1 cellular context compared by ENCODE assay signal in genomic region chr7:116210345-116211005, GRCh38.
TF ChIP-seq lines count a peak whose summit lies in the region.

TES (plus strand) TSS chr7:116210539; CDS start chr7:116210708, 169 bp downstream.

TF ChIP-seq in GM12878, 131 proteins besides CTCF, POLR2A, EP300 and RAD21 (continued from another document):
- TF ChIP-seq, protein P1, sequence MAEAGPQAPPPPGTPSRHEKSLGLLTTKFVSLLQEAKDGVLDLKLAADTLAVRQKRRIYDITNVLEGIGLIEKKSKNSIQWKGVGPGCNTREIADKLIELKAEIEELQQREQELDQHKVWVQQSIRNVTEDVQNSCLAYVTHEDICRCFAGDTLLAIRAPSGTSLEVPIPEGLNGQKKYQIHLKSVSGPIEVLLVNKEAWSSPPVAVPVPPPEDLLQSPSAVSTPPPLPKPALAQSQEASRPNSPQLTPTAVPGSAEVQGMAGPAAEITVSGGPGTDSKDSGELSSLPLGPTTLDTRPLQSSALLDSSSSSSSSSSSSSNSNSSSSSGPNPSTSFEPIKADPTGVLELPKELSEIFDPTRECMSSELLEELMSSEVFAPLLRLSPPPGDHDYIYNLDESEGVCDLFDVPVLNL (IDR thresholded peaks at IDR 0.05; ENCODE audit: low read depth, low read length) = peak; percentile 21; the same call in 1 of the 2 replicates
- TF ChIP-seq TCF3 (IDR thresholded peaks at IDR 0.05; ENCODE audit: borderline replicate concordance, insufficient read depth, low read depth, low read length) = 0 out of 2 replicates have a peak, but pooled peaks have one; percentile 31
- peak; percentile 26 for TF ChIP-seq FOS (IDR thresholded peaks at IDR 0.05; ENCODE audit: borderline replicate concordance, extremely low read depth, insufficient read length)
- TF ChIP-seq DPF2 (IDR thresholded peaks at IDR 0.05) = peak; percentile 62; the same call in 1 of the 2 replicates
- peak; percentile 59; the same call in 1 of the 2 replicates for TF ChIP-seq NR2F1 (conservative IDR thresholded peaks at IDR 0.05)
- TF ChIP-seq NKRF (conservative IDR thresholded peaks at IDR 0.05) = peak; percentile 47; the same call in 1 of the 2 replicates
- peak; percentile 67; the same call in 1 of the 2 replicates for TF ChIP-seq GABPA (IDR thresholded peaks at IDR 0.05; ENCODE audit: low read depth)
- TF ChIP-seq KDM1A (IDR thresholded peaks at IDR 0.05; ENCODE audit: borderline replicate concordance) = no peak
- TF ChIP-seq BCL11A (IDR thresholded peaks at IDR 0.05; ENCODE audit: low read depth, low read length) = no peak
- 0 out of 2 replicates have a peak, but pooled peaks have one; percentile 4 for TF ChIP-seq SIN3A (IDR thresholded peaks at IDR 0.05; ENCODE audit: low read depth, low read length)
- peak; percentile 70 for TF ChIP-seq ZBTB11 (CRISPR knock-in tag; IDR thresholded peaks at IDR 0.05)
- TF ChIP-seq JUND (IDR thresholded peaks at IDR 0.05; ENCODE audit: low read depth, low read length) = 0 out of 2 replicates have a peak, but pooled peaks have one; percentile 14
- peak; percentile 96 for TF ChIP-seq IKZF1 (conservative IDR thresholded peaks at IDR 0.05)
- TF ChIP-seq ZNF217 (IDR thresholded peaks at IDR 0.05) = peak; percentile 54; the same call in 1 of the 2 replicates
- peak; percentile 74 for TF ChIP-seq SP1 (IDR thresholded peaks at IDR 0.05; ENCODE audit: low read depth, low read length)
- TF ChIP-seq STAT1 (conservative IDR thresholded peaks at IDR 0.05) = 0 out of 2 replicates have a peak, but pooled peaks have one; percentile 59
- TF ChIP-seq RFX5 (IDR thresholded peaks at IDR 0.05; ENCODE audit: low read depth, low read length) = peak; percentile 72; the same call in 1 of the 2 replicates
- no peak for TF ChIP-seq JUNB (IDR thresholded peaks at IDR 0.05)
- peak in 1 of 2 experiments; percentile 56; a peak in 2 of 4 replicates for TF ChIP-seq BHLHE40 (IDR thresholded peaks at IDR 0.05; ENCODE audit: borderline replicate concordance in 1 of 2, low read depth in 2 of 2, low read length in 1 of 2)
- TF ChIP-seq RBBP5 (conservative IDR thresholded peaks at IDR 0.05) = 0 out of 2 replicates have a peak, but pooled peaks have one; percentile 43
- TF ChIP-seq KLF5 (IDR thresholded peaks at IDR 0.05; ENCODE audit: partially characterized antibody) = peak; percentile 44
- no peak for TF ChIP-seq RUNX3 (IDR thresholded peaks at IDR 0.05; ENCODE audit: low read length)
- TF ChIP-seq SMARCA5 (IDR thresholded peaks at IDR 0.05) = 0 out of 2 replicates have a peak, but pooled peaks have one; percentile 41
